Comparison of ENCODE assay signal across 1 cellular context in genomic region chr6:118215269-118215668, GRCh38.
TF ChIP-seq lines count a peak whose summit lies in the region.

No MANE protein-coding gene starts in this region.

TF ChIP-seq in K562, 482 proteins besides CTCF, POLR2A, EP300 and RAD21 (continued from another document):
- TF ChIP-seq MYBL2 (IDR thresholded peaks at IDR 0.05; ENCODE audit: low read depth) = no peak
- TF ChIP-seq MYBL2 (CRISPR knock-in tag; IDR thresholded peaks at IDR 0.05; ENCODE audit: borderline replicate concordance) = no peak
- no peak for TF ChIP-seq ETV5 (CRISPR knock-in tag; IDR thresholded peaks at IDR 0.05; ENCODE audit: low read depth)
- no peak for TF ChIP-seq ELF1 (tag; IDR thresholded peaks at IDR 0.05)
